Comparison of ENCODE assay signal across 8 cellular contexts in the genomic region with DNA sequence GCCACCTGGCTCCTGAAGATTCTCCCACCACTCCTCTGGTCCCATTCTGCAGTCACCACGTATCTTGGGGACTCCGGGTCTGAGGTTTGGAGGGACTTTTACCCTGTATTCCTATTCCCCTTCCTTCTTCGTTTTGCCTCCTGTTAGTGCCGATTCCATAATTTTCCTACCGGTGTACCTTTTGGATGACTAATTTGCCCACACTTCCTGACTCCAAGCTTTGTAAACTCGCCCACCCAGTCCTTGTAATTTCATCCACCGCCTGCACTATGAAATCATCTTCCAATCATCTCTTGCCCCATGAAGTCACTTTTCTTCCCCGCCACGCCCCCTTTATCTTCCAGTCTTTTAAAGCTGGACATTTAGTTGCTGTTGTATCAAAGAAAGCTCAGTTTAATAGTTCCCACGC. TPM values are rescaled to one million over a fixed set of nuclear protein-coding genes. Genes with fewer than 3 reads are reported as not detected.
A peak's percentile ranks its signal among the peaks of the same experiment; 100 is the strongest.
DNase-seq lines count a peak whose midpoint lies in the region; ATAC-seq, FAIRE-seq and TF ChIP-seq lines count a peak whose summit lies in the region.

No MANE protein-coding gene starts in this region.

- FAIRE-seq in small intestine (lab: Jason Lieb, UNC) = no peak

- H3K27me3 Mint-ChIP-seq in activated naive CD8-positive, alpha-beta T cell treated with anti-CD3 and anti-CD28 coated beads, Interleukin-2, amount 50 U/mL, for 24 hours = peaks cover 2% of the 10 kb centered on the region

- H3K36me3 Mint-ChIP-seq in activated naive CD8-positive, alpha-beta T cell treated with anti-CD3 and anti-CD28 coated beads, Interleukin-2, amount 50 U/mL, for 24 hours (ENCODE audit: low read depth) = peaks cover 25% of the 10 kb centered on the region

- no peaks in the 10 kb centered on the region for H3K9me3 Mint-ChIP-seq in activated naive CD8-positive, alpha-beta T cell treated with anti-CD3 and anti-CD28 coated beads, Interleukin-2, amount 50 U/mL, for 24 hours

- peaks cover 50% of the 10 kb centered on the region for H3K4me1 Mint-ChIP-seq in activated naive CD8-positive, alpha-beta T cell treated with anti-CD3 and anti-CD28 coated beads, Interleukin-2, amount 50 U/mL, for 24 hours

- H3K9me3 ChIP-seq in A673 (ENCODE audit: low read depth, low read length, poor library complexity, severe bottlenecking) = no peaks in the 10 kb centered on the region
- no peaks in the 10 kb centered on the region for H3K9me3 ChIP-seq in small intestine (ENCODE audit: control insufficient read depth, low read depth)

- peak overlapping the region; percentile 98 for H3K27ac Mint-ChIP-seq in activated naive CD8-positive, alpha-beta T cell treated with anti-CD3 and anti-CD28 coated beads, Interleukin-2, amount 50 U/mL, for 24 hours

- H3K4me1 ChIP-seq in A673 (ENCODE audit: insufficient read depth, low read length, poor library complexity, severe bottlenecking) = peaks cover 12% of the 10 kb centered on the region
- H3K4me1 ChIP-seq in small intestine (ENCODE audit: control insufficient read depth in 2 of 2, insufficient read depth in 1 of 2, low read depth in 1 of 2, low read length in 1 of 2) = no peaks in the 10 kb centered on the region

- H3K36me3 ChIP-seq in A673 (ENCODE audit: insufficient read depth, low read length, poor library complexity, severe bottlenecking) (no peaks in the 10 kb centered on the region), small intestine (ENCODE audit: control insufficient read depth in 2 of 2, insufficient read depth in 2 of 2, low read length in 2 of 2) (peaks cover 0 to 6% of the 10 kb centered on the region in 2 donors)

- DNase-seq in A673 (ENCODE audit: low spot score) (peak; percentile 68), GM10248 (ENCODE audit: extremely low spot score) (peak; percentile 23), NCI-H82 (lab: John Stamatoyannopoulos, UW) (peak; percentile 61), small intestine (peak; percentile 56), NCI-H1694 treated with DMSO at 0.1 percent for 48 hours (lab: John Stamatoyannopoulos, UW) (no peak)
- peak; percentile 33 for DNase-seq in activated naive CD8-positive, alpha-beta T cell treated with anti-CD3 and anti-CD28 coated beads, Interleukin-2, amount 50 U/mL, for 24 hours

- intact Hi-C loops in A673 (cut with micrococcal nuclease; ENCODE audit: unreplicated experiment) = no loop called here

- BruUV-seq in A673 (replicated peaks; lab: Mats Ljungman, UMichigan) = no TSS peak

- H3K4me3 ChIP-seq in A673 (ENCODE audit: low read depth, low read length, poor library complexity, severe bottlenecking) = peak overlapping the region; percentile 76
- H3K4me3 ChIP-seq in iPS-11a (ENCODE audit: low read depth, low read length) = peak overlapping the region; percentile 97
- peak overlapping the region; percentile 86 to 89 for H3K4me3 ChIP-seq in small intestine (ENCODE audit: low read depth in 1 of 2, low read length in 2 of 2)

- H3K27me3 ChIP-seq in A673 (replicated peaks; ENCODE audit: insufficient read depth, low read depth, low read length, poor library complexity) (no peaks in the 10 kb centered on the region), small intestine (ENCODE audit: control insufficient read depth in 2 of 2, insufficient read depth in 2 of 2, low read length in 2 of 2) (no peaks in the 10 kb centered on the region)

- POLR2A ChIA-PET in A673 (lab: Charles Lee; ENCODE audit: low non-redundant PET) = interaction anchor here (0.6 kb wide), 1 partner anchor 1445 kb away, joined by 6 read pairs; no protein-coding TSS in a partner anchor
- POLR2A ChIA-PET in GM10248 (lab: Yijun Ruan, JAX) = interaction anchor here (1.0 kb wide), 1 partner anchor 14 kb away, joined by 3 read pairs; no protein-coding TSS in a partner anchor

- CTCF ChIA-PET in A673 (lab: Charles Lee) (interaction anchor here (0.7 kb wide), 1 partner anchor 12 kb away, joined by 3 read pairs; no protein-coding TSS in a partner anchor), GM10248 (lab: Yijun Ruan, JAX) (interaction anchor here (0.7 to 1.8 kb wide), 17 partner anchors 10 to 180 kb away, joined by 3 to 8 read pairs (median 4); partner anchors contain the start of genes COMMD6 and TBC1D4)

- H3K27ac ChIP-seq in A673 (ENCODE audit: low read depth, low read length, poor library complexity, severe bottlenecking) = peak overlapping the region; percentile 97
- peak overlapping the region; percentile 45 to 89 for H3K27ac ChIP-seq in small intestine (ENCODE audit: low read depth in 1 of 2, low read length in 1 of 2)

- TF ChIP-seq CTCF in A673 (conservative IDR thresholded peaks at IDR 0.05; ENCODE audit: low read depth, low read length) (no peak), GM10248 (IDR thresholded peaks at IDR 0.05; ENCODE audit: control extremely low read depth, extremely low read depth, low read depth, missing control alignments) (no peak)

- peak; percentile 4 for ATAC-seq in HG02938 (IDR thresholded peaks at IDR 0.05; ENCODE audit: unreplicated experiment)
- ATAC-seq in activated naive CD8-positive, alpha-beta T cell treated with anti-CD3 and anti-CD28 coated beads, Interleukin-2, amount 50 U/mL, for 24 hours = peak; percentile 1

- H3K4me3 Mint-ChIP-seq in activated naive CD8-positive, alpha-beta T cell treated with anti-CD3 and anti-CD28 coated beads, Interleukin-2, amount 50 U/mL, for 24 hours = peak overlapping the region; percentile 98

- 1 to 2% (median 1%) methylated on average over 10 of the region's 10 CpGs for whole genome bisulfite sequencing in small intestine, 3 donors

RNA-seq across cellular contexts. Expression of gene UCHL3, which starts 0.6 kb away (rescaled TPM):
- 41.3 and 54.7 TPM in 2 replicates for total RNA-seq in A673 (2021)
- polyA plus RNA-seq in small intestine = 10 to 100 TPM; 34.9 to 63.2 (median 48.8) TPM

RNA-seq across cellular contexts. Expression of gene COMMD6, which starts 12.5 kb away (rescaled TPM):
- total RNA-seq in A673 (2021) = 60.4 and 65.7 TPM in 2 replicates
- polyA plus RNA-seq in small intestine = 100 to 1,000 TPM in 2 of 3 donors, 10 to 100 TPM in 1; 99.7 to 180 (median 137) TPM
